Comparison of ENCODE assay signal across 9 cellular contexts in the genomic region with DNA sequence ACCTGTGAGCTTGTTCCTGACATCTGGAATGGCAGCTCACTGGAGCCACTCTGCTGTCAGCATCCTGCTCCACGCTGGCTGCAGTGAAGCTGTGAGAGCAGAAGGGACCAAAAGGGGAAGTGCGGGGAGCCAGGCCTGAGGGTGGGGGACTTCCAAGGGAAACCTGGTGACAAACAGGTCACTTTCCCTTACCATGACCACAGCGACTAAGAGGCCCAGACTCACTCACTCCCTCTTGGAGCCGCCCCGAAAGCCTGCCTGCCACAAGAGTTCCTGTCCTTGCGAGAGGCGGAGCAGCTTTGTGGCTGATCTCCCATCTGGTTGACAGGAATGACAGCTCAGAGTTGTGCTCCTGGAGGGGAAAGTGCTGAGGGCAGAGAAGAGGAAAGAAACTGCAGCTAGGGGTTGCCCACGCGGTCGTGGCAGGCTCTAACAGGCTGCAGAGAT.
DNase-seq lines count a peak whose midpoint lies in the region; ATAC-seq and TF ChIP-seq lines count a peak whose summit lies in the region.
"Had no signal": no experiment of that assay in that cellular context is flagged by ENCODE, and none has a peak within 500 bp of the region (broad histone marks: within the 10 kb centered on the region; RNA-seq: fewer than 3 reads in every experiment).

No MANE protein-coding gene starts in this region.

- no peak overlapping the region for H3K4me3 ChIP-seq in GM23338
- H3K4me3 ChIP-seq in IMR-90 (ENCODE audit: insufficient read depth, low read depth, low read length) = no peak overlapping the region
- H3K4me3 ChIP-seq in mesenchymal stem cell (ENCODE audit: insufficient read depth in 1 of 2, low read depth in 1 of 2, low read length in 2 of 2) = no peak overlapping the region
- H3K4me3 ChIP-seq: BLaER1 had no signal

- POLR2A ChIA-PET in IMR-90 (lab: Charles Lee; ENCODE audit: unreplicated experiment) = no interaction called here

- no peaks in the 10 kb centered on the region for H3K36me3 Mint-ChIP-seq in activated T-cell treated with anti-CD3 and anti-CD28 coated beads, Interleukin-2, amount 50 U/mL, for 72 hours (ENCODE audit: insufficient read depth in 2 of 2)
- no peaks in the 10 kb centered on the region for H3K36me3 Mint-ChIP-seq in GM23338 (ENCODE audit: low read depth)

- H2AFZ ChIP-seq in GM23338 = peak overlapping the region; percentile 95
- H2AFZ ChIP-seq in IMR-90 (replicated peaks; ENCODE audit: low read length, poor library complexity) = peak overlapping the region; percentile 34
- H2AFZ ChIP-seq in mesenchymal stem cell (ENCODE audit: low read depth, low read length) = no peak overlapping the region

- TF ChIP-seq CTCF in GM23338 (conservative IDR thresholded peaks at IDR 0.05; ENCODE audit: low read depth in 2 of 2) = no peak
- no peak for TF ChIP-seq CTCF in IMR-90 (conservative IDR thresholded peaks at IDR 0.05; ENCODE audit: low read depth, low read length)

- H3K79me1 ChIP-seq in IMR-90 (ENCODE audit: low read depth in 1 of 2, low read length in 2 of 2) = no peaks in the 10 kb centered on the region
- H3K79me1 ChIP-seq in mesenchymal stem cell (replicated peaks; ENCODE audit: low read length, poor library complexity, severe bottlenecking) = no peaks in the 10 kb centered on the region

- H3K9ac ChIP-seq in IMR-90 (ENCODE audit: low read depth, low read length) (no peak overlapping the region), mesenchymal stem cell (ENCODE audit: low read length) (no peak overlapping the region)
- H3K9ac ChIP-seq: BLaER1 had no signal

- H3K9me1 ChIP-seq in IMR-90 (ENCODE audit: insufficient read depth, low read length) = no peaks in the 10 kb centered on the region; the same call in 1 of the 2 replicates

- no peak for TF ChIP-seq POLR2A in IMR-90 (IDR thresholded peaks at IDR 0.05; ENCODE audit: low read depth, low read length)

- H2BK15ac ChIP-seq in IMR-90 (ENCODE audit: low read depth, low read length) (no peak overlapping the region), mesenchymal stem cell (ENCODE audit: low read depth, poor library complexity, severe bottlenecking) (no peak overlapping the region)

- ATAC-seq in activated T-cell treated with anti-CD3 and anti-CD28 coated beads, Interleukin-2, amount 50 U/mL, for 72 hours (replicated peaks in 1 of 2) = peak; percentile 27 to 56
- ATAC-seq in GM23338 = peak; percentile 77
- peak; percentile 24 for ATAC-seq in IMR-90 (ENCODE audit: low read depth)

- H3K9me2 ChIP-seq in GM23338 (ENCODE audit: insufficient read depth) = peaks cover 10% of the 10 kb centered on the region

- H4K8ac ChIP-seq in IMR-90 (ENCODE audit: low read depth in 2 of 2, low read length in 2 of 2) = no peak overlapping the region
- H4K8ac ChIP-seq in mesenchymal stem cell (ENCODE audit: low read length) = no peak overlapping the region

- H3K4me1 ChIP-seq in GM23338 (ENCODE audit: insufficient read depth) = peaks cover 18% of the 10 kb centered on the region
- no peaks in the 10 kb centered on the region for H3K4me1 ChIP-seq in IMR-90 (ENCODE audit: control insufficient read depth, insufficient read depth, low read length)
- no peaks in the 10 kb centered on the region for H3K4me1 ChIP-seq in mesenchymal stem cell (ENCODE audit: control insufficient read depth, insufficient read depth, low read depth, low read length)
- H3K4me1 ChIP-seq: BLaER1 had no signal

- no peak overlapping the region for H3K14ac ChIP-seq in IMR-90 (replicated peaks; ENCODE audit: low read depth, low read length)
- H3K14ac ChIP-seq in mesenchymal stem cell (ENCODE audit: low read length in 2 of 2) = no peak overlapping the region

- H3K4ac ChIP-seq in IMR-90 (ENCODE audit: low read depth, low read length) = no peak overlapping the region
- H3K4ac ChIP-seq in mesenchymal stem cell (ENCODE audit: low read depth in 1 of 2, low read length in 2 of 2) = no peak overlapping the region

- H4K20me1 ChIP-seq in GM23338 (replicated peaks; ENCODE audit: insufficient read depth) (no peaks in the 10 kb centered on the region), IMR-90 (ENCODE audit: insufficient read depth, low read length) (no peaks in the 10 kb centered on the region)
- H4K20me1 ChIP-seq: BLaER1 had no signal

- WGBS in IMR-90 (ENCODE audit: extremely low coverage in 2 of 2, insufficient read length in 1 of 2), 2 experiments = 10% methylated on average over 3 of the region's 10 CpGs; no CpG with 5 or more reads in 1 of the 2 experiments
- 23% methylated on average over 10 of the region's 10 CpGs for WGBS in mesenchymal stem cell

- H2AK5ac ChIP-seq in IMR-90 (ENCODE audit: low read depth, low read length) (no peak overlapping the region), mesenchymal stem cell (ENCODE audit: low read length, severe bottlenecking) (no peak overlapping the region)

- no peaks in the 10 kb centered on the region for H3K4me1 Mint-ChIP-seq in activated T-cell treated with anti-CD3 and anti-CD28 coated beads, Interleukin-2, amount 50 U/mL, for 72 hours (ENCODE audit: low read depth)
- H3K4me1 Mint-ChIP-seq in GM23338 = peaks cover 23% of the 10 kb centered on the region

- H2BK12ac ChIP-seq in mesenchymal stem cell (ENCODE audit: low read length in 2 of 2) = no peak overlapping the region

- H3K4me2 ChIP-seq in GM23338 (peak overlapping the region; percentile 52; the same call in 1 of the 2 replicates), IMR-90 (ENCODE audit: low read depth, low read length) (no peak overlapping the region), mesenchymal stem cell (ENCODE audit: low read length, poor library complexity, severe bottlenecking) (no peak overlapping the region)
- H3K4me2 ChIP-seq: BLaER1 had no signal

- H3F3A ChIP-seq in GM23338 (replicated peaks; ENCODE audit: low read depth) = no peaks in the 10 kb centered on the region; the same call in 1 of the 2 replicates

- no peak overlapping the region for H2BK20ac ChIP-seq in IMR-90 (ENCODE audit: low read depth, low read length)

- no peak overlapping the region for H4K5ac ChIP-seq in IMR-90 (ENCODE audit: low read depth, low read length)

- in situ Hi-C loops in IMR-90 (cut with MboI; ENCODE audit: low sequenced_read_pairs) = no loop called here

- H3K27me3 ChIP-seq in GM23338 (ENCODE audit: insufficient read depth) (no peaks in the 10 kb centered on the region), IMR-90 (ENCODE audit: control insufficient read depth, insufficient read depth, low read length) (peaks cover 11% of the 10 kb centered on the region), mesenchymal stem cell (ENCODE audit: control insufficient read depth in 1 of 2, insufficient read depth in 1 of 2, low read length in 2 of 2) (peaks cover 0 to 17% of the 10 kb centered on the region in 2 experiments)
- H3K27me3 ChIP-seq: BLaER1 had no signal

- no peaks in the 10 kb centered on the region for H3K9me3 ChIP-seq in IMR-90 (ENCODE audit: control insufficient read depth, insufficient read depth, low read length)
- no peaks in the 10 kb centered on the region for H3K9me3 ChIP-seq in mesenchymal stem cell (ENCODE audit: control insufficient read depth, low read length)
- H3K9me3 ChIP-seq: BLaER1 had no signal

- dilution Hi-C loops in IMR-90 (cut with HindIII; ENCODE audit: low sequenced_read_pairs, unreplicated experiment) = no loop called here

- no peak overlapping the region for H3K27ac ChIP-seq in GM23338 (ENCODE audit: low read depth)
- no peak overlapping the region for H3K27ac ChIP-seq in IMR-90 (ENCODE audit: insufficient read depth, low read length)
- no peak overlapping the region for H3K27ac ChIP-seq in mesenchymal stem cell (ENCODE audit: low read length, poor library complexity, severe bottlenecking)
- H3K27ac ChIP-seq: BLaER1 had no signal

- no peak overlapping the region for H3K23ac ChIP-seq in IMR-90 (ENCODE audit: low read depth, low read length)
- H3K23ac ChIP-seq in mesenchymal stem cell (ENCODE audit: low read length in 2 of 2) = no peak overlapping the region

- H3K36me3 ChIP-seq in GM23338 (ENCODE audit: insufficient read depth) = no peaks in the 10 kb centered on the region
- H3K36me3 ChIP-seq in IMR-90 (ENCODE audit: control insufficient read depth, insufficient read depth, low read length) = no peaks in the 10 kb centered on the region
- no peaks in the 10 kb centered on the region for H3K36me3 ChIP-seq in mesenchymal stem cell (ENCODE audit: control insufficient read depth in 1 of 2, insufficient read depth in 2 of 2, low read depth in 1 of 2, low read length in 2 of 2)
- H3K36me3 ChIP-seq: BLaER1 had no signal

- no peak for TF ChIP-seq RAD21 in IMR-90 (IDR thresholded peaks at IDR 0.05; ENCODE audit: low read length)

- peaks cover 5% of the 10 kb centered on the region for H3K27me3 Mint-ChIP-seq in activated T-cell treated with anti-CD3 and anti-CD28 coated beads, Interleukin-2, amount 50 U/mL, for 72 hours (ENCODE audit: low read depth)
- peaks cover 6% of the 10 kb centered on the region for H3K27me3 Mint-ChIP-seq in GM23338 (ENCODE audit: insufficient read depth, low read depth, poor library complexity)

- H3K27ac Mint-ChIP-seq in activated T-cell treated with anti-CD3 and anti-CD28 coated beads, Interleukin-2, amount 50 U/mL, for 72 hours = no peak overlapping the region
- no peak overlapping the region for H3K27ac Mint-ChIP-seq in GM23338

- no peak overlapping the region for H4K91ac ChIP-seq in IMR-90 (ENCODE audit: insufficient read depth, low read depth, low read length)
- H4K91ac ChIP-seq in mesenchymal stem cell (ENCODE audit: low read length) = no peak overlapping the region

- no peak overlapping the region for H3K4me3 Mint-ChIP-seq in activated T-cell treated with anti-CD3 and anti-CD28 coated beads, Interleukin-2, amount 50 U/mL, for 72 hours
- H3K4me3 Mint-ChIP-seq in GM23338 = no peak overlapping the region; the same call in 2 of the 3 replicates

- H3K79me2 ChIP-seq in GM23338 (replicated peaks; ENCODE audit: insufficient read depth) = no peaks in the 10 kb centered on the region

- BruUV-seq in IMR-90 (replicated peaks; lab: Mats Ljungman, UMichigan) = no TSS peak

- H2AK9ac ChIP-seq in IMR-90 (replicated peaks; ENCODE audit: low read depth, low read length, poor library complexity) = no peak overlapping the region

- DNase-seq in activated T-cell treated with anti-CD3 and anti-CD28 coated beads, Interleukin-2, amount 50 U/mL, for 72 hours = peak in 1 of 2 donors; percentile 1
- no peak for DNase-seq in activated T-cell treated with anti-CD3 and anti-CD28 coated beads for 4 hours
- peak; percentile 51 for DNase-seq in GM23338 (ENCODE audit: low spot score)
- no peak for DNase-seq in IMR-90
- peak; percentile 61 for DNase-seq in retina
- DNase-seq in putamen (ENCODE audit: low spot score) = no peak
- no peak for DNase-seq in mesenchymal stem cell
- DNase-seq in stimulated activated CD4-positive, alpha-beta T cell treated with anti-CD3 and anti-CD28 coated beads, Interleukin-4, amount 100 ng/mL, for 24 hours = no peak

- CTCF ChIA-PET in IMR-90 (lab: Yijun Ruan, JAX) = no interaction called here

- H2BK5ac ChIP-seq in IMR-90 (ENCODE audit: low read depth, low read length, poor library complexity, severe bottlenecking) (no peak overlapping the region), mesenchymal stem cell (ENCODE audit: low read depth, low read length, poor library complexity, severe bottlenecking) (no peak overlapping the region)

- intact Hi-C loops in IMR-90 (cut with micrococcal nuclease) = no loop called here

- no peak overlapping the region for H3K56ac ChIP-seq in IMR-90 (ENCODE audit: extremely low read depth, insufficient read depth, low read length)

- H3K9me3 Mint-ChIP-seq in activated T-cell treated with anti-CD3 and anti-CD28 coated beads, Interleukin-2, amount 50 U/mL, for 72 hours = no peaks in the 10 kb centered on the region
- no peaks in the 10 kb centered on the region for H3K9me3 Mint-ChIP-seq in GM23338

- H2BK120ac ChIP-seq in IMR-90 (ENCODE audit: low read depth, low read length) = no peak overlapping the region
- no peak overlapping the region for H2BK120ac ChIP-seq in mesenchymal stem cell (ENCODE audit: low read depth, low read length)

- no peak overlapping the region for H3K18ac ChIP-seq in IMR-90 (ENCODE audit: low read depth, low read length)
- no peak overlapping the region for H3K18ac ChIP-seq in mesenchymal stem cell (ENCODE audit: low read depth in 1 of 2, low read length in 2 of 2)

Comparison
In these comparisons a context has a peak if more than half of its experiments do, and no peak if none do; other contexts are left out.
1. ATAC-seq: peak in every context shown above with its lines; median percentile 77 in GM23338; 42 in activated T-cell treated with anti-CD3 and anti-CD28 coated beads, Interleukin-2, amount 50 U/mL, for 72 hours; 24 in IMR-90.
2. DNase-seq: peak in GM23338 (single experiment) and retina (single experiment); none in activated T-cell treated with anti-CD3 and anti-CD28 coated beads for 4 hours (single experiment), IMR-90 (single experiment), putamen (single experiment), mesenchymal stem cell (single experiment) and stimulated activated CD4-positive, alpha-beta T cell treated with anti-CD3 and anti-CD28 coated beads, Interleukin-4, amount 100 ng/mL, for 24 hours (single experiment).